Comparison of ENCODE assay signal across 20 cellular contexts in genomic region chr3:120067090-120067489, GRCh38. TPM values are rescaled to one million over a fixed set of nuclear protein-coding genes. Genes with fewer than 3 reads are reported as not detected.
DNase-seq lines count a peak whose midpoint lies in the region; ATAC-seq, FAIRE-seq and TF ChIP-seq lines count a peak whose summit lies in the region.
"Had no signal": no experiment of that assay in that cellular context is flagged by ENCODE, and none has a peak within 500 bp of the region (broad histone marks: within the 10 kb centered on the region; RNA-seq: fewer than 3 reads in every experiment).

No MANE protein-coding gene starts in this region.

- TF ChIP-seq EP300 in Ishikawa (IDR thresholded peaks at IDR 0.05; ENCODE audit: borderline replicate concordance): no peak

- ATAC-seq in CD4-positive, CD25-positive, alpha-beta regulatory T cell (ENCODE audit: low read depth in 2 of 2): no peak
- ATAC-seq in T-helper 17 cell: no peak
- ATAC-seq: CD8-positive, alpha-beta T cell; HepG2 had no signal

- H3K4me3 Mint-ChIP-seq in CD4-positive, CD25-positive, alpha-beta regulatory T cell: no peak overlapping the region
- H3K4me3 Mint-ChIP-seq in T-helper 17 cell: no peak overlapping the region
- H3K4me3 Mint-ChIP-seq: CD8-positive, alpha-beta T cell; HFFc6 had no signal

- peaks cover 18% of the 10 kb centered on the region for H3K36me3 Mint-ChIP-seq in CD4-positive, CD25-positive, alpha-beta regulatory T cell
- H3K36me3 Mint-ChIP-seq in T-helper 17 cell (ENCODE audit: low read depth): no peaks in the 10 kb centered on the region

- peaks cover 0 to 3% (median 0%) of the 10 kb centered on the region in 7 donors for H3K9me3 Mint-ChIP-seq in CD4-positive, CD25-positive, alpha-beta regulatory T cell

- no peak overlapping the region for H3K27ac ChIP-seq in CD4-positive, CD25-positive, alpha-beta regulatory T cell (ENCODE audit: insufficient read depth, low read length, poor library complexity, severe bottlenecking)
- H3K27ac ChIP-seq: C4-2B had no signal

- no peaks in the 10 kb centered on the region for H3K27me3 ChIP-seq in CD4-positive, CD25-positive, alpha-beta regulatory T cell (ENCODE audit: control insufficient read depth, insufficient read depth, low read length)
- H3K27me3 ChIP-seq: BE2C had no signal

- peaks cover 0 to 2% of the 10 kb centered on the region in 2 experiments for H3K9me3 ChIP-seq in CD4-positive, CD25-positive, alpha-beta regulatory T cell (ENCODE audit: control insufficient read depth in 2 of 2, low read length in 2 of 2)
- no peaks in the 10 kb centered on the region for H3K9me3 ChIP-seq in T-helper 17 cell (ENCODE audit: control insufficient read depth, low read length, poor library complexity, severe bottlenecking)
- H3K9me3 ChIP-seq: BE2C had no signal

- peaks cover 2% of the 10 kb centered on the region for H3K36me3 ChIP-seq in CD4-positive, CD25-positive, alpha-beta regulatory T cell (ENCODE audit: control insufficient read depth, insufficient read depth, low read length)
- H3K36me3 ChIP-seq: BE2C had no signal

- peaks cover 37 to 69% (median 59%) of the 10 kb centered on the region in 4 donors for H3K4me1 Mint-ChIP-seq in CD4-positive, CD25-positive, alpha-beta regulatory T cell
- H3K4me1 Mint-ChIP-seq in T-helper 17 cell: peaks cover 20% of the 10 kb centered on the region

- peak; percentile 30 for FAIRE-seq in urothelium cell line (lab: Jason Lieb, UNC)
- FAIRE-seq: A204.1, D721Med, GM12892, HepG2, HTR-8/SVneo had no signal

- H3K4me3 ChIP-seq in CD4-positive, CD25-positive, alpha-beta regulatory T cell (ENCODE audit: low read depth, low read length): peak overlapping the region; percentile 11

- TF ChIP-seq RAD21 in Ishikawa (IDR thresholded peaks at IDR 0.05; ENCODE audit: low read depth): no peak

- in situ Hi-C loops in GM13977 (cut with MboI; ENCODE audit: low pct_unique_long_range_greater_than_20kb, low sequenced_read_pairs, unreplicated experiment): no loop called here

- no peak overlapping the region for H3K27ac Mint-ChIP-seq in CD4-positive, CD25-positive, alpha-beta regulatory T cell
- peak overlapping the region; percentile 2 for H3K27ac Mint-ChIP-seq in T-helper 17 cell
- H3K27ac Mint-ChIP-seq: CD8-positive, alpha-beta T cell; HFFc6 had no signal

- DNase-seq in CD4-positive, CD25-positive, alpha-beta regulatory T cell: no peak
- no peak for DNase-seq in T-helper 17 cell
- DNase-seq in urothelium cell line (ENCODE audit: low spot score): no peak
- DNase-seq in NCI-H1417 (lab: John Stamatoyannopoulos, UW): no peak
- no peak for DNase-seq in GM13977 (ENCODE audit: low spot score)
- no peak for DNase-seq in medulla oblongata (ENCODE audit: extremely low spot score)
- DNase-seq: BE2C; CD8-positive, alpha-beta T cell; COR-L47; DND-41; GDM1; HCEC 1CT; HFFc6 had no signal

- TF ChIP-seq CTCF in GM13977 (IDR thresholded peaks at IDR 0.05; ENCODE audit: extremely low read depth, insufficient read depth, missing control alignments): no peak

- H3K27me3 Mint-ChIP-seq in CD4-positive, CD25-positive, alpha-beta regulatory T cell: no peaks in the 10 kb centered on the region
- no peaks in the 10 kb centered on the region for H3K27me3 Mint-ChIP-seq in T-helper 17 cell

- peaks cover 10% of the 10 kb centered on the region for H3K4me1 ChIP-seq in CD4-positive, CD25-positive, alpha-beta regulatory T cell (ENCODE audit: control insufficient read depth, insufficient read depth, low read length, poor library complexity, severe bottlenecking)

TF ChIP-seq in Ishikawa, 13 proteins besides CTCF, POLR2A, EP300 and RAD21:
- no peak for TF ChIP-seq USF1 (IDR thresholded peaks at IDR 0.05)
- peak; percentile 62; the same call in 1 of the 2 replicates for TF ChIP-seq CEBPB (IDR thresholded peaks at IDR 0.05)

RNA-seq across cellular contexts. Expression of gene GSK3B, which starts 27.2 kb away (rescaled TPM):
- total RNA-seq in CD4-positive, CD25-positive, alpha-beta regulatory T cell: 45.4 TPM
- 10 to 100 TPM; 12.9 to 15.9 (median 14.9) TPM for polyA plus RNA-seq in CD4-positive, CD25-positive, alpha-beta regulatory T cell
- total RNA-seq in T-helper 17 cell: 10 to 100 TPM; 42.2 to 45.2 TPM
